ENCODE assay signal across 13 cellular contexts in genomic region chr16:75272097-75272548, GRCh38. TPM values are rescaled to one million over a fixed set of nuclear protein-coding genes. Genes with fewer than 3 reads are reported as not detected.
A peak's percentile ranks its signal among the peaks of the same experiment; 100 is the strongest.
DNase-seq lines count a peak whose midpoint lies in the region; ATAC-seq and TF ChIP-seq lines count a peak whose summit lies in the region.
"Had no signal": no experiment of that assay in that cellular context is flagged by ENCODE, and none has a peak within 500 bp of the region (broad histone marks: within the 10 kb centered on the region; RNA-seq: fewer than 3 reads in every experiment).

No MANE protein-coding gene starts in this region.

- H3K9ac ChIP-seq in OCI-LY3 (ENCODE audit: low read length): no peak overlapping the region
- H3K9ac ChIP-seq: neural progenitor cell had no signal

- H3K4me3 ChIP-seq in OCI-LY3 (ENCODE audit: low read length): peak overlapping the region; percentile 64
- H3K4me3 ChIP-seq: neural progenitor cell had no signal

- H2AFZ ChIP-seq in OCI-LY3 (ENCODE audit: low read depth, low read length): peak overlapping the region; percentile 7; the same call in 1 of the 2 replicates
- H2AFZ ChIP-seq: neural progenitor cell had no signal

- ATAC-seq in GM21737 (IDR thresholded peaks at IDR 0.05; ENCODE audit: unreplicated experiment): peak; percentile 52

- no peaks in the 10 kb centered on the region for H3K9me3 ChIP-seq in OCI-LY3 (ENCODE audit: insufficient read depth, low read length)

- peak overlapping the region; percentile 76 for H3K4me2 ChIP-seq in OCI-LY3 (ENCODE audit: low read length)
- H3K4me2 ChIP-seq: neural progenitor cell had no signal

- no peaks in the 10 kb centered on the region for H4K20me1 ChIP-seq in OCI-LY3 (ENCODE audit: insufficient read depth, low read length)

- DNase-seq in ELF-1 (ENCODE audit: low read depth, low spot score) (peak; percentile 77), iPS-NIHi7 (ENCODE audit: extremely low spot score) (peak; percentile 17), hippocampal formation (lab: John Stamatoyannopoulos, UW) (no peak), ureter (ENCODE audit: low spot score) (no peak), activated T-cell treated with anti-CD3 and anti-CD28 coated beads for 4 hours (no peak), HPDE6-E6E7 (ENCODE audit: extremely low spot score) (no peak)
- DNase-seq: NCI-H345 had no signal

- H3K27me3 ChIP-seq in OCI-LY3 (ENCODE audit: low read depth, low read length): peaks cover under 1% of the 10 kb centered on the region; the same call in 1 of the 2 replicates
- H3K27me3 ChIP-seq: neural progenitor cell had no signal

- no peak for TF ChIP-seq CTCF in OCI-LY3 (IDR thresholded peaks at IDR 0.05; ENCODE audit: low read depth, low read length)

- no peaks in the 10 kb centered on the region for H3K79me2 ChIP-seq in OCI-LY3 (ENCODE audit: low read length)

- peaks cover 10% of the 10 kb centered on the region for H3K4me1 ChIP-seq in OCI-LY3 (ENCODE audit: low read length)
- H3K4me1 ChIP-seq: neural progenitor cell had no signal

- H3K27ac ChIP-seq in OCI-LY3 (ENCODE audit: low read length): no peak overlapping the region
- H3K27ac ChIP-seq: neural progenitor cell had no signal

- H3K36me3 ChIP-seq in OCI-LY3 (replicated peaks; ENCODE audit: low read depth, low read length): no peaks in the 10 kb centered on the region
- H3K36me3 ChIP-seq: neural progenitor cell had no signal

RNA-seq across cellular contexts. Expression of gene BCAR1, which starts 20.7 kb away (rescaled TPM):
- 81.8 TPM for total RNA-seq in ureter

RNA-seq across cellular contexts. Expression of gene CTRB1, which starts 53.3 kb away (rescaled TPM):
- not detected for total RNA-seq in ureter
- total RNA-seq: MCF 10A, RPMI7951, urinary bladder had no signal

Comparison
In these comparisons a context has a peak if more than half of its experiments do, and no peak if none do; other contexts are left out.
1. DNase-seq: peak in ELF-1 (single experiment) and iPS-NIHi7 (single experiment); none in hippocampal formation (0 of 2), ureter (single experiment), activated T-cell treated with anti-CD3 and anti-CD28 coated beads for 4 hours (single experiment) and HPDE6-E6E7 (single experiment).